Comparison of ENCODE assay signal across 8 cellular contexts in genomic region chr6:37354526-37355384, GRCh38. TPM values are rescaled to one million over a fixed set of nuclear protein-coding genes. Genes with fewer than 3 reads are reported as not detected.
A peak's percentile ranks its signal among the peaks of the same experiment; 100 is the strongest.
DNase-seq lines count a peak whose midpoint lies in the region; ATAC-seq and TF ChIP-seq lines count a peak whose summit lies in the region.

No MANE protein-coding gene starts in this region.

- peaks cover 13% of the 10 kb centered on the region for H3K27me3 Mint-ChIP-seq in CD4-positive, CD25-positive, alpha-beta regulatory T cell
- peaks cover 19% of the 10 kb centered on the region for H3K27me3 Mint-ChIP-seq in WTC11 (ENCODE audit: low read depth)

- WGBS in tibial nerve, 2 donors, result 6% methylated on average over 42 to 44 of the region's 44 CpGs

- POLR2A ChIA-PET in WTC11 (lab: Charles Lee), result interaction anchor here (0.6 kb wide), 2 partner anchors 126 to 226 kb away, joined by 4 read pairs; no protein-coding TSS in a partner anchor

- H3K27me3 ChIP-seq in CD4-positive, CD25-positive, alpha-beta regulatory T cell (ENCODE audit: control insufficient read depth, insufficient read depth, low read length), result no peaks in the 10 kb centered on the region
- no peaks in the 10 kb centered on the region for H3K27me3 ChIP-seq in muscle layer of colon (ENCODE audit: control insufficient read depth in 1 of 2, insufficient read depth in 2 of 2, low read length in 2 of 2)
- no peaks in the 10 kb centered on the region for H3K27me3 ChIP-seq in tibial nerve

- DNase-seq in CD4-positive, CD25-positive, alpha-beta regulatory T cell, result peak in 1 of 3 donors; percentile 21
- DNase-seq in WTC11 (ENCODE audit: low spot score) (peak; percentile 30), epithelial cell of esophagus (ENCODE audit: low read depth) (peak; percentile 41), tibial nerve (ENCODE audit: low spot score in 2 of 2) (no peak), midbrain (lab: John Stamatoyannopoulos, UW) (no peak)

- TF ChIP-seq EP300 in tibial nerve (IDR thresholded peaks at IDR 0.05), result no peak

- H3K9me3 ChIP-seq in CD4-positive, CD25-positive, alpha-beta regulatory T cell (ENCODE audit: control insufficient read depth in 2 of 2, low read length in 2 of 2), result no peaks in the 10 kb centered on the region
- no peaks in the 10 kb centered on the region for H3K9me3 ChIP-seq in muscle layer of colon (ENCODE audit: low read length)
- H3K9me3 ChIP-seq in tibial nerve, result no peaks in the 10 kb centered on the region

- H3K27ac ChIP-seq in CD4-positive, CD25-positive, alpha-beta regulatory T cell (ENCODE audit: insufficient read depth, low read length, poor library complexity, severe bottlenecking), result no peak overlapping the region
- peak overlapping the region; percentile 59 for H3K27ac ChIP-seq in muscle layer of colon (ENCODE audit: low read depth, low read length)
- H3K27ac ChIP-seq in tibial nerve, result peak overlapping the region in 3 of 4 donors; percentile 66 to 77 (median 74)

- no peaks in the 10 kb centered on the region for H3K9me3 Mint-ChIP-seq in CD4-positive, CD25-positive, alpha-beta regulatory T cell
- H3K9me3 Mint-ChIP-seq in WTC11, result no peaks in the 10 kb centered on the region

- H3K4me3 Mint-ChIP-seq in CD4-positive, CD25-positive, alpha-beta regulatory T cell, result peak overlapping the region; percentile 96 to 98 (median 97)
- H3K4me3 Mint-ChIP-seq in WTC11, result peak overlapping the region; percentile 80

- peak overlapping the region; percentile 78 for H3K4me3 ChIP-seq in CD4-positive, CD25-positive, alpha-beta regulatory T cell (ENCODE audit: low read depth, low read length)
- H3K4me3 ChIP-seq in epithelial cell of esophagus (ENCODE audit: low read length), result peak overlapping the region; percentile 89
- H3K4me3 ChIP-seq in muscle layer of colon (ENCODE audit: low read depth in 1 of 2, low read length in 2 of 2), result peak overlapping the region; percentile 72 to 83
- peak overlapping the region; percentile 68 to 96 (median 86) for H3K4me3 ChIP-seq in tibial nerve

- CTCF ChIA-PET in WTC11 (lab: Charles Lee), result interaction anchor here (0.6 to 3.5 kb wide), 4 partner anchors 23 to 179 kb away, joined by 3 to 11 read pairs (median 4); no protein-coding TSS in a partner anchor

- peaks cover 14% of the 10 kb centered on the region for H3K4me1 ChIP-seq in CD4-positive, CD25-positive, alpha-beta regulatory T cell (ENCODE audit: control insufficient read depth, insufficient read depth, low read length, poor library complexity, severe bottlenecking)
- H3K4me1 ChIP-seq in muscle layer of colon (ENCODE audit: insufficient read depth, low read length) (peaks cover 15% of the 10 kb centered on the region), tibial nerve (peaks cover 0 to 22% (median 4%) of the 10 kb centered on the region in 4 donors)

- H3K36me3 Mint-ChIP-seq in CD4-positive, CD25-positive, alpha-beta regulatory T cell, result peaks cover 3% of the 10 kb centered on the region
- H3K36me3 Mint-ChIP-seq in WTC11, result no peaks in the 10 kb centered on the region; the same call in 1 of the 2 replicates

- no peak for TF ChIP-seq CTCF in WTC11 (IDR thresholded peaks at IDR 0.05)
- no peak for TF ChIP-seq CTCF in epithelial cell of esophagus (IDR thresholded peaks at IDR 0.05; ENCODE audit: insufficient read depth, low read depth, low read length, missing control alignments)
- no peak for TF ChIP-seq CTCF in tibial nerve (IDR thresholded peaks at IDR 0.05)

- peak overlapping the region in 2 of 3 donors; percentile 88 to 94 for H3K27ac Mint-ChIP-seq in CD4-positive, CD25-positive, alpha-beta regulatory T cell
- H3K27ac Mint-ChIP-seq in WTC11, result peak overlapping the region; percentile 24; the same call in 1 of the 2 replicates

- ATAC-seq in CD4-positive, CD25-positive, alpha-beta regulatory T cell (ENCODE audit: low read depth in 2 of 2), result no peak
- ATAC-seq in HG03045 (IDR thresholded peaks at IDR 0.05; ENCODE audit: unreplicated experiment), result peak; percentile 12
- ATAC-seq in WTC11, result peak; percentile 15
- ATAC-seq in GM19452 (IDR thresholded peaks at IDR 0.05; ENCODE audit: unreplicated experiment), result no peak

- H3K4me1 Mint-ChIP-seq in CD4-positive, CD25-positive, alpha-beta regulatory T cell, result peaks cover 14 to 49% (median 40%) of the 10 kb centered on the region in 4 donors
- H3K4me1 Mint-ChIP-seq in WTC11, result peaks cover 34% of the 10 kb centered on the region

- no peak for TF ChIP-seq POLR2A in tibial nerve (IDR thresholded peaks at IDR 0.05)

- H3K9ac ChIP-seq in muscle layer of colon (ENCODE audit: low read length), result peak overlapping the region; percentile 3

- H3K36me3 ChIP-seq in CD4-positive, CD25-positive, alpha-beta regulatory T cell (ENCODE audit: control insufficient read depth, insufficient read depth, low read length), result no peaks in the 10 kb centered on the region
- no peaks in the 10 kb centered on the region for H3K36me3 ChIP-seq in muscle layer of colon (ENCODE audit: insufficient read depth, low read length)
- H3K36me3 ChIP-seq in tibial nerve, result no peaks in the 10 kb centered on the region

TF ChIP-seq in WTC11, 78 proteins besides CTCF, POLR2A, EP300 and RAD21:
- TF ChIP-seq GABPB1 (CRISPR knock-in tag; IDR thresholded peaks at IDR 0.05), result 0 out of 2 replicates have a peak, but pooled peaks have one; percentile 17
- no peak for TF ChIP-seq SP1 (CRISPR knock-in tag; conservative IDR thresholded peaks at IDR 0.05)

RNA-seq across cellular contexts. Expression of gene RNF8, which starts 1.0 kb away (rescaled TPM):
- total RNA-seq in CD4-positive, CD25-positive, alpha-beta regulatory T cell, result 12.2 TPM
- polyA plus RNA-seq in CD4-positive, CD25-positive, alpha-beta regulatory T cell, result 10 to 100 TPM; 14.6 to 21.9 (median 17.6) TPM
- 33.1 to 35.9 TPM (median 33.3 TPM) in 3 replicates for total RNA-seq in WTC11 (2021)
- total RNA-seq in tibial nerve, result 10 to 100 TPM in 3 of 4 donors, 1 to 10 TPM in 1; 9.2 to 12.9 (median 12.7) TPM

Comparison
In these comparisons a context has a peak if more than half of its experiments do, and no peak if none do; other contexts are left out.
1. ATAC-seq: peak in HG03045 (single experiment) and WTC11 (single experiment); none in CD4-positive, CD25-positive, alpha-beta regulatory T cell (0 of 2) and GM19452 (single experiment).
2. DNase-seq: peak in WTC11 (single experiment) and epithelial cell of esophagus (single experiment); none in tibial nerve (0 of 2) and midbrain (single experiment).
3. Peak in every context shown above with its lines, with median percentiles within 50 percentile points of each other: H3K4me3 ChIP-seq.